8 cellular contexts compared by ENCODE assay signal in the genomic region with DNA sequence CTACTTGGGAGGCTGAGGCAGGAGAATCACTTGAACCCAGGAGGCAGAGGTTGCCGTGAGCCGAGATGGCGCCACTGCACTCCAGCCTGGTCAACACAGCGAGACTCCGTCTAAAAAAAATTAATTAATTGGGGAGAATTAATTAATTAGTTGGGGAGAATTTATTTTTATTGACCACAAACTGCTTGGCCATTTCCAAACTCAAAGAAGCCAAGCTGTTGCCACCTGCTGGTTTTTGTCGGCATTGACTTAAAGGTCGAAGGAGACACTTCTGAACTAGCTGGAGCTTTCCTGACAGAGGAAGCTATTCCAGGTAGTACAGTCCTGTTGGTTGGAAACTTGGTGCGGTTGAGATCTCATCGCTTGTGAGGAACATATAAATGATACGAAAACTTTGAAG. TPM values are rescaled to one million over a fixed set of nuclear protein-coding genes. Genes with fewer than 3 reads are reported as not detected.
DNase-seq lines count a peak whose midpoint lies in the region; ATAC-seq and TF ChIP-seq lines count a peak whose summit lies in the region.

No MANE protein-coding gene starts in this region.

- no peaks in the 10 kb centered on the region for H3K36me3 ChIP-seq in gastroesophageal sphincter

- WGBS in gastroesophageal sphincter (ENCODE audit: low coverage in 1 of 2), 2 donors = 56 to 71% methylated on average over 6 of the region's 10 CpGs

- DNase-seq in DMS 273 (lab: John Stamatoyannopoulos, UW; ENCODE audit: unreplicated experiment) (peak; percentile 82), DMS 273 treated with DMSO at 0.1 percent for 48 hours (lab: John Stamatoyannopoulos, UW) (no peak), M059J (ENCODE audit: low read depth) (peak; percentile 66), astrocyte of the cerebellum (ENCODE audit: low read depth) (peak; percentile 24), medulla oblongata (ENCODE audit: extremely low spot score) (peak; percentile 41)
- DNase-seq in effector CD4-positive, alpha-beta T cell = no peak

- no peaks in the 10 kb centered on the region for H3K4me1 ChIP-seq in gastroesophageal sphincter

- no peaks in the 10 kb centered on the region for H3K9me3 ChIP-seq in gastroesophageal sphincter

- H3K27me3 ChIP-seq in gastroesophageal sphincter = no peaks in the 10 kb centered on the region

- no peak for TF ChIP-seq POLR2A in gastroesophageal sphincter (IDR thresholded peaks at IDR 0.05)

- ATAC-seq in GM18909 (IDR thresholded peaks at IDR 0.05; ENCODE audit: poor library complexity, unreplicated experiment) (peak; percentile 55), gastroesophageal sphincter (no peak)

- H3K27ac ChIP-seq in gastroesophageal sphincter = no peak overlapping the region

- TF ChIP-seq CTCF in astrocyte of the cerebellum (IDR thresholded peaks at IDR 0.05; ENCODE audit: low read depth, low read length, missing control alignments) (peak; percentile 67), gastroesophageal sphincter (IDR thresholded peaks at IDR 0.05) (peak in 2 of 4 experiments; percentile 18 to 20)

- in situ Hi-C loops in astrocyte of the cerebellum (cut with HindIII; ENCODE audit: low sequenced_read_pairs) = no loop called here

- no peak overlapping the region for H3K4me3 ChIP-seq in astrocyte of the cerebellum (ENCODE audit: low read depth, low read length)
- no peak overlapping the region for H3K4me3 ChIP-seq in gastroesophageal sphincter

- TF ChIP-seq EP300 in gastroesophageal sphincter (IDR thresholded peaks at IDR 0.05) = no peak

RNA-seq across cellular contexts. Expression of a gene that starts 13.1 kb away (rescaled TPM):
- total RNA-seq in M059J (2014; rRNA removed; shearing (Covaris generic)) = not detected in 2 replicates
- 10 to 100 TPM in 2 of 4 donors, 1 to 10 TPM in 2; 3.5 to 32.6 (median 9.7) TPM for total RNA-seq in gastroesophageal sphincter

RNA-seq across cellular contexts. Expression of a gene that starts 28.2 kb away (rescaled TPM):
- total RNA-seq in M059J (2014; rRNA removed; shearing (Covaris generic)) = not detected in 2 replicates
- total RNA-seq in gastroesophageal sphincter = not detected

Comparison
In these comparisons a context has a peak if more than half of its experiments do, and no peak if none do; other contexts are left out.
1. DNase-seq: peak in DMS 273 (single experiment), M059J (single experiment), astrocyte of the cerebellum (single experiment) and medulla oblongata (single experiment); none in DMS 273 treated with DMSO at 0.1 percent for 48 hours (single experiment) and effector CD4-positive, alpha-beta T cell (single experiment).